17 cellular contexts compared by ENCODE assay signal in the genomic region with DNA sequence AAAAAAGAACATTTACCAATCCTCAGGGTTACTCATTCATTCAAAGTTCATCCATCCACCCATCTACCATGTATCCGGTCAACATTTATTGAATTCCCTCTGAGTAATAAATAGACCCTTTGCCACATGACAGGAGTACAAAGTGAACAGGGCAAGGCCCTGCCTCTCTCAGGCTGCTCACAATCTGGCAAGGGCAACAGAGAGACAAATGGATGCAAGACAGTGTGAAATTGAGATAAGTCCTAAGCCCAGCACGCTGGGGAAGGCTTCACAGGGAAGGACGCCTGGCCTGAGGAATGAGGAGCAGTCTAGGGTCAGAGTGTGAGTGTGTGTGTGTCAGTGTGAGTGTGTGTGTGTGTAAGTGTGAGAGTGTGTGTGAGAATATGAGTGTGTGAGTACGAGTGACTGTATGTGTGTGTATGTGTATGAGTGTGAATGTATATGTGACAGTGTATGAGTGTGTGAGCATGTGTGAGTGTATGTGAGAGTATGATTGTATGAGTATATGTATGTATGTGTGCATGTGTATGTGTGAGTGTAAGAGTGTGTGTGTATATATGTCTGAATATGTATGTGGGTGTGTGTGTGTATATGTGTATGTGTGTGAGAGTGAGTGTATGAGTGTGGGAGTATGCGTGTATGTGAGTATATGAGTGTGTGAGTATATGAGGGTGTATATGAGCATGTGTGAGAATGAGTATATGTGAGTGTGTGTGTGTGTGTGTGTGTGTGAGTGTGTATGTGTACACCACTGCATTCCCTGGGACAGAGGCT.
"Had no signal": no experiment of that assay in that cellular context is flagged by ENCODE, and none has a peak within 500 bp of the region (broad histone marks: within the 10 kb centered on the region; RNA-seq: fewer than 3 reads in every experiment).

No MANE protein-coding gene starts in this region.

- H3K9me3 Mint-ChIP-seq: nephron, T-cell had no signal

- H3K36me3 Mint-ChIP-seq: activated naive CD8-positive, alpha-beta T cell; T-cell had no signal

- DNase-seq: activated CD4-positive, alpha-beta T cell treated with anti-CD3 and anti-CD28 coated beads for 48 hours; activated CD8-positive, alpha-beta memory T cell treated with anti-CD3 and anti-CD28 coated beads for 24 hours; activated T-cell treated with anti-CD3 and anti-CD28 coated beads for 4 hours; amygdala; brain microvascular endothelial cell; dorsolateral prefrontal cortex; esophagus squamous epithelium; foreskin fibroblast; left colon; mammary epithelial cell; stimulated activated CD4-positive, alpha-beta T cell treated with anti-CD3 and anti-CD28 coated beads, Interleukin-4, amount 100 ng/mL, for 1 hour; stimulated activated CD8-positive, alpha-beta memory T cell treated with anti-CD3 and anti-CD28 coated beads, Interleukin-4, amount 100 ng/mL, for 48 hours; uterus had no signal

- H3K4me3 Mint-ChIP-seq: activated naive CD8-positive, alpha-beta T cell; nephron; T-cell had no signal

- H3K27ac ChIP-seq: brain microvascular endothelial cell, esophagus squamous epithelium, prostate gland, uterus had no signal

- H3K4me1 ChIP-seq: esophagus squamous epithelium, prostate gland, uterus had no signal

- H3K9me3 ChIP-seq: esophagus squamous epithelium, prostate gland, uterus had no signal

- H3K27me3 ChIP-seq: brain microvascular endothelial cell, dorsolateral prefrontal cortex, esophagus squamous epithelium, uterus had no signal

- H3K36me3 ChIP-seq: brain microvascular endothelial cell, esophagus squamous epithelium, prostate gland, uterus had no signal

- H3K4me3 ChIP-seq: dorsolateral prefrontal cortex, esophagus squamous epithelium, prostate gland, uterus had no signal

- ATAC-seq: left colon had no signal

- H3K27ac Mint-ChIP-seq: activated naive CD8-positive, alpha-beta T cell; nephron; T-cell had no signal

- H3K27me3 Mint-ChIP-seq: activated naive CD8-positive, alpha-beta T cell had no signal
